ENCODE assay signal across 20 cellular contexts in genomic region chr17:75641343-75641742, GRCh38. TPM values are rescaled to one million over a fixed set of nuclear protein-coding genes. Genes with fewer than 3 reads are reported as not detected.
DNase-seq lines count a peak whose midpoint lies in the region; FAIRE-seq and TF ChIP-seq lines count a peak whose summit lies in the region.
"Had no signal": no experiment of that assay in that cellular context is flagged by ENCODE, and none has a peak within 500 bp of the region (broad histone marks: within the 10 kb centered on the region; RNA-seq: fewer than 3 reads in every experiment).

No MANE protein-coding gene starts in this region.

- peak; percentile 5 for FAIRE-seq in islet of Langerhans (lab: Jason Lieb, UNC)
- FAIRE-seq in small intestine (lab: Jason Lieb, UNC) = no peak
- FAIRE-seq in frontal cortex (lab: Jason Lieb, UNC) = no peak
- FAIRE-seq: G401.6, GM12892 had no signal

- H3K27ac Mint-ChIP-seq in osteocyte (ENCODE audit: unreplicated experiment) = no peak overlapping the region
- H3K27ac Mint-ChIP-seq: activated naive CD8-positive, alpha-beta T cell treated with anti-CD3 and anti-CD28 coated beads, Interleukin-2, amount 50 U/mL, for 24 hours; effector memory CD8-positive, alpha-beta T cell had no signal

- no peak for DNase-seq in epithelial cell of prostate (ENCODE audit: low read depth, low spot score)
- peak; percentile 83 for DNase-seq in renal cortical epithelial cell (ENCODE audit: low read depth)
- DNase-seq in osteocyte (ENCODE audit: extremely low spot score, unreplicated experiment) = no peak
- DNase-seq in small intestine = no peak
- DNase-seq in cerebellar cortex (ENCODE audit: low spot score) = no peak
- no peak for DNase-seq in frontal cortex (ENCODE audit: low spot score in 2 of 2)
- DNase-seq: activated CD4-positive, CD25-positive, alpha-beta regulatory T cell; activated naive CD8-positive, alpha-beta T cell treated with anti-CD3 and anti-CD28 coated beads, Interleukin-2, amount 50 U/mL, for 24 hours; central memory CD4-positive, alpha-beta T cell; effector memory CD8-positive, alpha-beta T cell; foreskin fibroblast; IMR-90; NCI-H1930; NCI-H446 treated with DMSO at 0.1 percent for 48 hours; stimulated activated naive CD8-positive, alpha-beta T cell treated with anti-CD3 and anti-CD28 coated beads, Interleukin-15, amount 100 ng/mL, for 72 hours had no signal

- peaks cover 2 to 11% of the 10 kb centered on the region in 2 donors for H3K4me1 ChIP-seq in small intestine (ENCODE audit: control insufficient read depth in 2 of 2, insufficient read depth in 1 of 2, low read depth in 1 of 2, low read length in 1 of 2)

- WGBS in small intestine, 3 donors = 88 to 93% (median 92%) methylated on average over 9 of the region's 9 CpGs

- no peak overlapping the region for H3K4me3 Mint-ChIP-seq in osteocyte (ENCODE audit: unreplicated experiment)
- H3K4me3 Mint-ChIP-seq: activated naive CD8-positive, alpha-beta T cell treated with anti-CD3 and anti-CD28 coated beads, Interleukin-2, amount 50 U/mL, for 24 hours; effector memory CD8-positive, alpha-beta T cell; neural crest cell; stimulated activated naive CD8-positive, alpha-beta T cell treated with anti-CD3 and anti-CD28 coated beads, Interleukin-15, amount 100 ng/mL, for 72 hours had no signal

- H3K9me3 Mint-ChIP-seq in osteocyte (ENCODE audit: unreplicated experiment) = no peaks in the 10 kb centered on the region
- H3K9me3 Mint-ChIP-seq: activated naive CD8-positive, alpha-beta T cell treated with anti-CD3 and anti-CD28 coated beads, Interleukin-2, amount 50 U/mL, for 24 hours; effector memory CD8-positive, alpha-beta T cell; neural crest cell; stimulated activated naive CD8-positive, alpha-beta T cell treated with anti-CD3 and anti-CD28 coated beads, Interleukin-15, amount 100 ng/mL, for 72 hours had no signal

- TF ChIP-seq CTCF in osteocyte (IDR thresholded peaks at IDR 0.05) = no peak

- peak; percentile 15; the same call in 1 of the 2 replicates for TF ChIP-seq EP300 in Ishikawa (IDR thresholded peaks at IDR 0.05; ENCODE audit: borderline replicate concordance)

- H3K4me1 Mint-ChIP-seq in osteocyte (ENCODE audit: unreplicated experiment) = peaks cover 4% of the 10 kb centered on the region
- H3K4me1 Mint-ChIP-seq: neural crest cell had no signal

- no peak overlapping the region for H3K4me3 ChIP-seq in small intestine (ENCODE audit: low read depth in 1 of 2, low read length in 2 of 2)

- no peaks in the 10 kb centered on the region for H3K27me3 Mint-ChIP-seq in osteocyte (ENCODE audit: unreplicated experiment)
- H3K27me3 Mint-ChIP-seq: activated naive CD8-positive, alpha-beta T cell treated with anti-CD3 and anti-CD28 coated beads, Interleukin-2, amount 50 U/mL, for 24 hours; effector memory CD8-positive, alpha-beta T cell; stimulated activated naive CD8-positive, alpha-beta T cell treated with anti-CD3 and anti-CD28 coated beads, Interleukin-15, amount 100 ng/mL, for 72 hours had no signal

- H3K9me3 ChIP-seq in small intestine (ENCODE audit: control insufficient read depth, low read depth) = no peaks in the 10 kb centered on the region

- H3K27me3 ChIP-seq in small intestine (ENCODE audit: control insufficient read depth in 2 of 2, insufficient read depth in 2 of 2, low read length in 2 of 2) = no peaks in the 10 kb centered on the region

- H3K27ac ChIP-seq in epithelial cell of prostate = peak overlapping the region; percentile 98
- no peak overlapping the region for H3K27ac ChIP-seq in small intestine (ENCODE audit: low read depth in 1 of 2, low read length in 1 of 2)

- H3K36me3 Mint-ChIP-seq in osteocyte (ENCODE audit: unreplicated experiment) = peaks cover 2% of the 10 kb centered on the region

- H3K36me3 ChIP-seq in small intestine (ENCODE audit: control insufficient read depth in 2 of 2, insufficient read depth in 2 of 2, low read length in 2 of 2) = peaks cover 0 to 3% of the 10 kb centered on the region in 2 donors

- no peak for TF ChIP-seq RAD21 in Ishikawa (IDR thresholded peaks at IDR 0.05; ENCODE audit: low read depth)

TF ChIP-seq in Ishikawa, 13 proteins besides CTCF, POLR2A, EP300 and RAD21:
- no peak for TF ChIP-seq REST (IDR thresholded peaks at IDR 0.05; ENCODE audit: low read depth)
- 0 out of 2 replicates have a peak, but pooled peaks have one; percentile 25 for TF ChIP-seq YY1 (IDR thresholded peaks at IDR 0.05; ENCODE audit: low read depth)
- TF ChIP-seq NFIC (IDR thresholded peaks at IDR 0.05) = no peak; the same call in 1 of the 2 replicates
- no peak for TF ChIP-seq CREB1 (IDR thresholded peaks at IDR 0.05; ENCODE audit: low read depth)
- no peak for TF ChIP-seq FOXM1 (IDR thresholded peaks at IDR 0.05; ENCODE audit: borderline replicate concordance, low read depth)
- TF ChIP-seq TCF12 (IDR thresholded peaks at IDR 0.05; ENCODE audit: low read depth) = peak; percentile 39; the same call in 1 of the 2 replicates
- no peak for TF ChIP-seq ZBTB7A (IDR thresholded peaks at IDR 0.05; ENCODE audit: low read depth)
- peak; percentile 91 for TF ChIP-seq MAX (IDR thresholded peaks at IDR 0.05)
- TF ChIP-seq TAF1 (IDR thresholded peaks at IDR 0.05; ENCODE audit: low read depth) = no peak
- TF ChIP-seq CEBPB (IDR thresholded peaks at IDR 0.05) = no peak
- TF ChIP-seq EGR1 (IDR thresholded peaks at IDR 0.05) = no peak
- TF ChIP-seq TEAD4 (IDR thresholded peaks at IDR 0.05) = peak; percentile 83
- peak; percentile 18; the same call in 1 of the 2 replicates for TF ChIP-seq USF1 (IDR thresholded peaks at IDR 0.05)

RNA-seq across cellular contexts. Expression of gene SMIM5, which starts 8.1 kb away (rescaled TPM):
- total RNA-seq in renal cortical epithelial cell (0.20 and 1.6 TPM in 2 replicates), osteocyte (0.24 and 0.42 TPM in 2 replicates), frontal cortex (under 0.01 TPM)
- 100 to 1,000 TPM in 1 of 3 donors, 10 to 100 TPM in 2; 11.1 to 114 (median 94.6) TPM for polyA plus RNA-seq in small intestine
- total RNA-seq: IMR-90, neural crest cell had no signal
- polyA plus RNA-seq: IMR-90 had no signal

RNA-seq across cellular contexts. Expression of gene RECQL5, which starts 25.6 kb away (rescaled TPM):
- 11.1 and 21.3 TPM in 2 replicates for total RNA-seq in renal cortical epithelial cell
- total RNA-seq in osteocyte = 39.2 and 44.7 TPM in 2 replicates
- polyA plus RNA-seq in small intestine = 10 to 100 TPM; 14.6 to 20.2 (median 15.7) TPM
- total RNA-seq in frontal cortex = 6.1 TPM

RNA-seq across cellular contexts. Expression of gene SAP30BP, which starts 25.8 kb away (rescaled TPM):
- 55.6 and 104 TPM in 2 replicates for total RNA-seq in renal cortical epithelial cell
- 88.1 and 103 TPM in 2 replicates for total RNA-seq in osteocyte
- 10 to 100 TPM; 52.6 to 92.7 (median 83.2) TPM for polyA plus RNA-seq in small intestine
- 39.9 TPM for total RNA-seq in frontal cortex

RNA-seq across cellular contexts. Expression of gene MYO15B, which starts 53.7 kb away (rescaled TPM):
- 1.0 and 3.8 TPM in 2 replicates for total RNA-seq in renal cortical epithelial cell
- 40.8 and 42.5 TPM in 2 replicates for total RNA-seq in osteocyte
- 1,000 to 10,000 TPM in 2 of 3 donors, 100 to 1,000 TPM in 1; 279 to 3,618 (median 2,326) TPM for polyA plus RNA-seq in small intestine
- total RNA-seq in frontal cortex = 19.6 TPM
